21 cellular contexts compared by ENCODE assay signal in genomic region chr19:18229915-18230314, GRCh38. TPM values are rescaled to one million over a fixed set of nuclear protein-coding genes. Genes with fewer than 3 reads are reported as not detected.
DNase-seq lines count a peak whose midpoint lies in the region; ATAC-seq, FAIRE-seq and TF ChIP-seq lines count a peak whose summit lies in the region.
"Had no signal": no experiment of that assay in that cellular context is flagged by ENCODE, and none has a peak within 500 bp of the region (broad histone marks: within the 10 kb centered on the region; RNA-seq: fewer than 3 reads in every experiment).

No MANE protein-coding gene starts in this region.

- H3K79me2 ChIP-seq in HepG2 (ENCODE audit: insufficient read depth, low read length) = no peaks in the 10 kb centered on the region
- H3K79me2 ChIP-seq in osteoblast (ENCODE audit: insufficient read depth, low read length) = no peaks in the 10 kb centered on the region

- no peak overlapping the region for H3K27ac ChIP-seq in HepG2 (ENCODE audit: extremely low read length, insufficient read depth, low read length)
- H3K27ac ChIP-seq in right lobe of liver = no peak overlapping the region
- no peak overlapping the region for H3K27ac ChIP-seq in osteoblast (ENCODE audit: low read depth, low read length)
- H3K27ac ChIP-seq: 22Rv1, C4-2B, HL-60 had no signal

- H3K9ac ChIP-seq in HepG2 (ENCODE audit: insufficient read depth, low read depth, low read length) = no peak overlapping the region

- peaks cover 9% of the 10 kb centered on the region for H3K4me1 Mint-ChIP-seq in activated T-helper 1 cell treated with anti-CD3 and anti-CD28 coated beads, Interleukin-12 subunit alpha, Interleukin-12 subunit beta, Interleukin-2, Interleukin-4 antibody, amounts not matched to agents 30 ng/mL and 10 ng/mL and 1 ng/mL, durations not matched to agents 14 hours and 24 hours and 36 hours (ENCODE audit: low read depth)

- H3K36me3 ChIP-seq in HepG2 (replicated peaks in 1 of 2; ENCODE audit: control insufficient read depth in 1 of 2, insufficient read depth in 2 of 2, low read length in 2 of 2) (no peaks in the 10 kb centered on the region), right lobe of liver (no peaks in the 10 kb centered on the region), osteoblast (ENCODE audit: insufficient read depth, low read length) (no peaks in the 10 kb centered on the region)

- no peak overlapping the region for H3K4me3 Mint-ChIP-seq in activated T-helper 1 cell treated with anti-CD3 and anti-CD28 coated beads, Interleukin-12 subunit alpha, Interleukin-12 subunit beta, Interleukin-2, Interleukin-4 antibody, amounts not matched to agents 30 ng/mL and 10 ng/mL and 1 ng/mL, durations not matched to agents 14 hours and 24 hours and 36 hours
- H3K4me3 Mint-ChIP-seq: CD4-positive, alpha-beta T cell had no signal

- peaks cover 61% of the 10 kb centered on the region for H3K27me3 Mint-ChIP-seq in activated T-helper 1 cell treated with anti-CD3 and anti-CD28 coated beads, Interleukin-12 subunit alpha, Interleukin-12 subunit beta, Interleukin-2, Interleukin-4 antibody, amounts not matched to agents 30 ng/mL and 10 ng/mL and 1 ng/mL, durations not matched to agents 14 hours and 24 hours and 36 hours (ENCODE audit: insufficient read depth)

- CTCF ChIA-PET in HepG2 (lab: Yijun Ruan, JAX; ENCODE audit: low intra/inter-chr PET ratio, low total read pairs) = no interaction called here

- no peaks in the 10 kb centered on the region for H3K9me3 ChIP-seq in HepG2 (ENCODE audit: low read length)
- no peaks in the 10 kb centered on the region for H3K9me3 ChIP-seq in right lobe of liver
- no peaks in the 10 kb centered on the region for H3K9me3 ChIP-seq in osteoblast (ENCODE audit: low read depth, low read length)
- H3K9me3 ChIP-seq: Caco-2 had no signal

- H2AFZ ChIP-seq in HepG2 (ENCODE audit: low read length) (no peak overlapping the region), osteoblast (ENCODE audit: low read length) (no peak overlapping the region)

- no TSS peak for BruUV-seq in HepG2 (replicated peaks; lab: Mats Ljungman, UMichigan)

- intact Hi-C loops in HepG2 (cut with micrococcal nuclease; ENCODE audit: unreplicated experiment) (no loop called here), right lobe of liver (cut with DNase I) (no loop called here)
- intact Hi-C loops in activated T-helper 1 cell treated with anti-CD3 and anti-CD28 coated beads, Interleukin-12 subunit alpha, Interleukin-12 subunit beta, Interleukin-2, Interleukin-4 antibody, amounts not matched to agents 30 ng/mL and 10 ng/mL and 1 ng/mL, durations not matched to agents 14 hours and 24 hours and 36 hours (cut with micrococcal nuclease) = loop anchor here (1.0 to 5.0 kb wide), 3 partner anchors 21 to 162 kb away; partner anchors contain the start of gene MPV17L2

- no peaks in the 10 kb centered on the region for H3K9me3 Mint-ChIP-seq in activated T-helper 1 cell treated with anti-CD3 and anti-CD28 coated beads, Interleukin-12 subunit alpha, Interleukin-12 subunit beta, Interleukin-2, Interleukin-4 antibody, amounts not matched to agents 30 ng/mL and 10 ng/mL and 1 ng/mL, durations not matched to agents 14 hours and 24 hours and 36 hours
- peaks cover 0 to 6% of the 10 kb centered on the region in 2 donors for H3K9me3 Mint-ChIP-seq in activated naive CD4-positive, alpha-beta T cell treated with anti-CD3 and anti-CD28 coated beads, Interleukin-2, amount 50 U/mL, for 72 hours

- H3K27ac Mint-ChIP-seq in activated T-helper 1 cell treated with anti-CD3 and anti-CD28 coated beads, Interleukin-12 subunit alpha, Interleukin-12 subunit beta, Interleukin-2, Interleukin-4 antibody, amounts not matched to agents 30 ng/mL and 10 ng/mL and 1 ng/mL, durations not matched to agents 14 hours and 24 hours and 36 hours = peak overlapping the region; percentile 44
- H3K27ac Mint-ChIP-seq in activated naive CD4-positive, alpha-beta T cell treated with anti-CD3 and anti-CD28 coated beads, Interleukin-2, amount 50 U/mL, for 72 hours = no peak overlapping the region
- H3K27ac Mint-ChIP-seq: CD4-positive, alpha-beta T cell had no signal

- POLR2A ChIA-PET in HepG2 (lab: Yijun Ruan, JAX) = no interaction called here

- TF ChIP-seq CTCF in HepG2 (CRISPR knock-in tag; IDR thresholded peaks at IDR 0.05) (no peak), right lobe of liver (IDR thresholded peaks at IDR 0.05) (no peak), osteoblast (IDR thresholded peaks at IDR 0.05; ENCODE audit: extremely low read depth, low read depth, low read length) (no peak)

- no peak for FAIRE-seq in HepG2 (lab: Jason Lieb, UNC)
- FAIRE-seq: D721Med, GM12892, GM18507 had no signal

- WGBS in HepG2 (ENCODE audit: low lambda C conversion rate) = 44% methylated on average over 3 of the region's 4 CpGs
- 71% methylated on average over 4 of the region's 4 CpGs for WGBS in right lobe of liver (ENCODE audit: insufficient coverage, low coverage, low lambda C conversion rate, missing lambda C conversion rate)

- TF ChIP-seq EP300 in HepG2 (IDR thresholded peaks at IDR 0.05; ENCODE audit: low read depth in 2 of 2, low read length in 2 of 2) (no peak), HepG2 (CRISPR knock-in tag; IDR thresholded peaks at IDR 0.05; ENCODE audit: borderline replicate concordance) (no peak)

- H3K27me3 ChIP-seq in HepG2 (ENCODE audit: control insufficient read depth in 1 of 2, insufficient read depth in 2 of 2, low read length in 2 of 2) (peaks cover 0 to 4% of the 10 kb centered on the region in 2 experiments; a peak in 1 of 5 replicates), right lobe of liver (peaks cover 0 to 8% of the 10 kb centered on the region in 2 donors), osteoblast (ENCODE audit: insufficient read depth, low read length) (peaks cover 26% of the 10 kb centered on the region)

- in situ Hi-C loops in HepG2 (cut with HindIII; ENCODE audit: extremely low pct_ligation_motif_present, low pct_unique_long_range_greater_than_20kb) = no loop called here

- H4K20me1 ChIP-seq in HepG2 (ENCODE audit: insufficient read depth, low read length) = no peaks in the 10 kb centered on the region; the same call in 1 of the 2 replicates
- no peaks in the 10 kb centered on the region for H4K20me1 ChIP-seq in osteoblast (ENCODE audit: insufficient read depth, low read length)

- H3K36me3 Mint-ChIP-seq in activated T-helper 1 cell treated with anti-CD3 and anti-CD28 coated beads, Interleukin-12 subunit alpha, Interleukin-12 subunit beta, Interleukin-2, Interleukin-4 antibody, amounts not matched to agents 30 ng/mL and 10 ng/mL and 1 ng/mL, durations not matched to agents 14 hours and 24 hours and 36 hours (ENCODE audit: low read depth) = no peaks in the 10 kb centered on the region
- H3K36me3 Mint-ChIP-seq in activated naive CD4-positive, alpha-beta T cell treated with anti-CD3 and anti-CD28 coated beads, Interleukin-2, amount 50 U/mL, for 72 hours = peaks cover 7% of the 10 kb centered on the region in 2 donors

- ATAC-seq in HepG2 = no peak
- ATAC-seq in right lobe of liver = no peak
- no peak for ATAC-seq in GM18867 (IDR thresholded peaks at IDR 0.05; ENCODE audit: unreplicated experiment)
- no peak for ATAC-seq in activated naive CD4-positive, alpha-beta T cell treated with anti-CD3 and anti-CD28 coated beads, Interleukin-2, amount 50 U/mL, for 72 hours

- no peak for TF ChIP-seq RAD21 in HepG2 (CRISPR knock-in tag; IDR thresholded peaks at IDR 0.05)

- H3K4me3 ChIP-seq in HepG2 (replicated peaks in 1 of 3; ENCODE audit: insufficient read depth in 1 of 3, low read depth in 2 of 3, low read length in 3 of 3) = no peak overlapping the region
- H3K4me3 ChIP-seq in right lobe of liver = no peak overlapping the region
- H3K4me3 ChIP-seq in osteoblast (ENCODE audit: insufficient read depth, low read length) = no peak overlapping the region

- peaks cover 40% of the 10 kb centered on the region for H3K4me1 ChIP-seq in HepG2 (ENCODE audit: insufficient read depth, low read length)
- peaks cover 0 to 11% (median 2%) of the 10 kb centered on the region in 4 donors for H3K4me1 ChIP-seq in right lobe of liver
- peaks cover 8% of the 10 kb centered on the region for H3K4me1 ChIP-seq in osteoblast (ENCODE audit: insufficient read depth, low read length)

- DNase-seq in HepG2 (ENCODE audit: low spot score) (no peak), right lobe of liver (no peak), osteoblast (ENCODE audit: insufficient read length, low spot score, missing footprints) (peak; percentile 66)
- DNase-seq in activated T-helper 1 cell treated with anti-CD3 and anti-CD28 coated beads, Interleukin-12 subunit alpha, Interleukin-12 subunit beta, Interleukin-2, Interleukin-4 antibody, amounts not matched to agents 30 ng/mL and 10 ng/mL and 1 ng/mL, durations not matched to agents 14 hours and 24 hours and 36 hours (ENCODE audit: low spot score) = no peak
- no peak for DNase-seq in activated naive CD4-positive, alpha-beta T cell treated with anti-CD3 and anti-CD28 coated beads, Interleukin-2, amount 50 U/mL, for 72 hours (ENCODE audit: low spot score in 2 of 2)
- DNase-seq: Caco-2; CD4-positive, alpha-beta T cell; GDM1; GOT3; H9; IMR-90; KBM-7 had no signal

- TF ChIP-seq POLR2A in HepG2 (IDR thresholded peaks at IDR 0.05; ENCODE audit: insufficient read depth in 1 of 2, low read depth in 2 of 2, low read length in 2 of 2) (no peak), right lobe of liver (IDR thresholded peaks at IDR 0.05) (no peak)

- no peak overlapping the region for H3K4me2 ChIP-seq in HepG2 (ENCODE audit: low read depth, low read length)
- H3K4me2 ChIP-seq in osteoblast (ENCODE audit: insufficient read depth, low read length) = no peak overlapping the region

RNA-seq across cellular contexts. Expression of gene PDE4C, which starts 3.7 kb away (rescaled TPM):
- total RNA-seq in HepG2 (2016; rRNA removed; fragmentation: Illumina TruSeq; extraction: Trizol) (0.90 and 1.4 TPM in 2 replicates), right lobe of liver (1 to 10 TPM in 1 of 6 experiments, under 1 TPM in 5; 0.25 to 1.1 (median 0.57) TPM), osteoblast (under 0.01 TPM in 1 of 2 replicates, not detected in the other)
- total RNA-seq in HepG2 (2016; cell fraction: cytosol; rRNA removed; fragmentation: Illumina TruSeq; extraction: Trizol; ENCODE audit: low read depth) = 0.30 and 0.44 TPM in 2 replicates
- total RNA-seq in HepG2 (2016; cell fraction: insoluble cytoplasmic fraction; rRNA removed; fragmentation: Illumina TruSeq; extraction: Trizol) = 0.49 and 1.5 TPM in 2 replicates
- total RNA-seq in HepG2 (2016; cell fraction: membrane; rRNA removed; fragmentation: Illumina TruSeq; extraction: Trizol) = 0.07 and 0.37 TPM in 2 replicates
- total RNA-seq in HepG2 (2016; cell fraction: nucleus; rRNA removed; fragmentation: Illumina TruSeq; extraction: Trizol) = 1.7 and 2.4 TPM in 2 replicates
- polyA plus RNA-seq in HepG2 (2011; rRNA removed) = 14.0 and 17.9 TPM in 2 replicates
- 3.4 and 4.6 TPM in 2 replicates for polyA plus RNA-seq in HepG2 (2011; cell fraction: cytosol; rRNA removed)
- polyA plus RNA-seq in HepG2 (2011; cell fraction: nucleus; rRNA removed) = 128 and 158 TPM in 2 replicates
- 2.2 and 3.2 TPM in 2 replicates for polyA plus RNA-seq in HepG2 (2012)
- not detected in 2 replicates for polyA plus RNA-seq in HepG2 (2016; cell fraction: cytosol; fragmentation: Illumina TruSeq; extraction: Trizol; ENCODE audit: low read depth)
- polyA plus RNA-seq in HepG2 (2016; cell fraction: insoluble cytoplasmic fraction; fragmentation: Illumina TruSeq; extraction: Trizol; ENCODE audit: low read depth) = 0.33 and 0.37 TPM in 2 replicates
- polyA plus RNA-seq in HepG2 (2016; cell fraction: membrane; fragmentation: Illumina TruSeq; extraction: Trizol; ENCODE audit: low read depth) = not detected in 2 replicates
- 10.9 and 11.5 TPM in 2 replicates for polyA plus RNA-seq in HepG2 (2016; cell fraction: nucleus; fragmentation: Illumina TruSeq; extraction: Trizol; ENCODE audit: insufficient read depth, low read depth)
- 0.56 and 12.3 TPM in 2 replicates for polyA minus RNA-seq in HepG2 (2011; rRNA and poly(A)+ RNA removed; ENCODE audit: low replicate concordance)
- polyA minus RNA-seq in HepG2 (2011; cell fraction: cytosol; rRNA and poly(A)+ RNA removed) = 1.5 and 3.1 TPM in 2 replicates
- 30.4 and 31.1 TPM in 2 replicates for polyA minus RNA-seq in HepG2 (2011; cell fraction: nucleus; rRNA and poly(A)+ RNA removed)
- not detected in 2 replicates for total RNA-seq in activated T-helper 1 cell treated with anti-CD3 and anti-CD28 coated beads, Interleukin-12 subunit alpha, Interleukin-12 subunit beta, Interleukin-2, Interleukin-4 antibody, amounts not matched to agents 30 ng/mL and 10 ng/mL and 1 ng/mL, durations not matched to agents 14 hours and 24 hours and 36 hours
- total RNA-seq in activated naive CD4-positive, alpha-beta T cell treated with anti-CD3 and anti-CD28 coated beads, Interleukin-2, amount 50 U/mL, for 72 hours = 1 to 10 TPM in 1 of 2 donors, under 1 TPM in 1; 0.12 to 1.0 TPM
- total RNA-seq: A673; CD4-positive, alpha-beta T cell had no signal

RNA-seq across cellular contexts. Expression of gene RAB3A, which starts 26.1 kb away (rescaled TPM):
- total RNA-seq in HepG2 (2016; rRNA removed; fragmentation: Illumina TruSeq; extraction: Trizol) (0.53 and 0.58 TPM in 2 replicates), right lobe of liver (1 to 10 TPM in 3 of 6 experiments, under 1 TPM in 3; 0.81 to 2.6 (median 1.4) TPM), osteoblast (0.72 and 1.8 TPM in 2 replicates)
- 1.5 and 2.4 TPM in 2 replicates for total RNA-seq in HepG2 (2016; cell fraction: cytosol; rRNA removed; fragmentation: Illumina TruSeq; extraction: Trizol; ENCODE audit: low read depth)
- total RNA-seq in HepG2 (2016; cell fraction: insoluble cytoplasmic fraction; rRNA removed; fragmentation: Illumina TruSeq; extraction: Trizol) = 0.61 and 1.2 TPM in 2 replicates
- 1.4 and 1.8 TPM in 2 replicates for total RNA-seq in HepG2 (2016; cell fraction: membrane; rRNA removed; fragmentation: Illumina TruSeq; extraction: Trizol)
- total RNA-seq in HepG2 (2016; cell fraction: nucleus; rRNA removed; fragmentation: Illumina TruSeq; extraction: Trizol) = 1.0 and 1.4 TPM in 2 replicates
- polyA plus RNA-seq in HepG2 (2011; rRNA removed) = 0.95 and 0.98 TPM in 2 replicates
- 1.4 TPM in 2 replicates for polyA plus RNA-seq in HepG2 (2011; cell fraction: cytosol; rRNA removed)
- 2.7 and 3.2 TPM in 2 replicates for polyA plus RNA-seq in HepG2 (2011; cell fraction: nucleus; rRNA removed)
- 1.8 and 2.1 TPM in 2 replicates for polyA plus RNA-seq in HepG2 (2012)
- 0.90 and 0.94 TPM in 2 replicates for polyA plus RNA-seq in HepG2 (2016; cell fraction: cytosol; fragmentation: Illumina TruSeq; extraction: Trizol; ENCODE audit: low read depth)
- 1.1 and 2.1 TPM in 2 replicates for polyA plus RNA-seq in HepG2 (2016; cell fraction: insoluble cytoplasmic fraction; fragmentation: Illumina TruSeq; extraction: Trizol; ENCODE audit: low read depth)
- 1.1 TPM in 2 replicates for polyA plus RNA-seq in HepG2 (2016; cell fraction: membrane; fragmentation: Illumina TruSeq; extraction: Trizol; ENCODE audit: low read depth)
- polyA plus RNA-seq in HepG2 (2016; cell fraction: nucleus; fragmentation: Illumina TruSeq; extraction: Trizol; ENCODE audit: insufficient read depth, low read depth) = 2.0 and 3.3 TPM in 2 replicates
- 4.2 and 9.4 TPM in 2 replicates for polyA minus RNA-seq in HepG2 (2011; rRNA and poly(A)+ RNA removed; ENCODE audit: low replicate concordance)
- polyA minus RNA-seq in HepG2 (2011; cell fraction: cytosol; rRNA and poly(A)+ RNA removed) = 3.9 and 4.1 TPM in 2 replicates
- 0.64 and 1.2 TPM in 2 replicates for polyA minus RNA-seq in HepG2 (2011; cell fraction: nucleus; rRNA and poly(A)+ RNA removed)
- total RNA-seq in activated T-helper 1 cell treated with anti-CD3 and anti-CD28 coated beads, Interleukin-12 subunit alpha, Interleukin-12 subunit beta, Interleukin-2, Interleukin-4 antibody, amounts not matched to agents 30 ng/mL and 10 ng/mL and 1 ng/mL, durations not matched to agents 14 hours and 24 hours and 36 hours = 7.2 and 11.0 TPM in 2 replicates
- total RNA-seq in activated naive CD4-positive, alpha-beta T cell treated with anti-CD3 and anti-CD28 coated beads, Interleukin-2, amount 50 U/mL, for 72 hours = 1 to 10 TPM; 8.9 to 9.8 TPM

RNA-seq across cellular contexts. Expression of gene MPV17L2, which starts 36.9 kb away (rescaled TPM):
- total RNA-seq in HepG2 (2016; rRNA removed; fragmentation: Illumina TruSeq; extraction: Trizol) = 13.0 and 16.7 TPM in 2 replicates
- total RNA-seq in HepG2 (2016; cell fraction: cytosol; rRNA removed; fragmentation: Illumina TruSeq; extraction: Trizol; ENCODE audit: low read depth) = 5.8 and 6.2 TPM in 2 replicates
- 13.4 and 17.8 TPM in 2 replicates for total RNA-seq in HepG2 (2016; cell fraction: insoluble cytoplasmic fraction; rRNA removed; fragmentation: Illumina TruSeq; extraction: Trizol)
- total RNA-seq in HepG2 (2016; cell fraction: membrane; rRNA removed; fragmentation: Illumina TruSeq; extraction: Trizol) = 8.3 and 11.1 TPM in 2 replicates
- 9.2 and 11.2 TPM in 2 replicates for total RNA-seq in HepG2 (2016; cell fraction: nucleus; rRNA removed; fragmentation: Illumina TruSeq; extraction: Trizol)
- 12.4 and 13.6 TPM in 2 replicates for polyA plus RNA-seq in HepG2 (2011; rRNA removed)
- polyA plus RNA-seq in HepG2 (2011; cell fraction: cytosol; rRNA removed) = 8.7 and 13.2 TPM in 2 replicates
- 5.8 and 6.4 TPM in 2 replicates for polyA plus RNA-seq in HepG2 (2011; cell fraction: nucleus; rRNA removed)
- polyA plus RNA-seq in HepG2 (2012) = 6.0 and 9.4 TPM in 2 replicates
- polyA plus RNA-seq in HepG2 (2016; cell fraction: cytosol; fragmentation: Illumina TruSeq; extraction: Trizol; ENCODE audit: low read depth) = 7.8 and 8.4 TPM in 2 replicates
- 21.7 TPM in 2 replicates for polyA plus RNA-seq in HepG2 (2016; cell fraction: insoluble cytoplasmic fraction; fragmentation: Illumina TruSeq; extraction: Trizol; ENCODE audit: low read depth)
- polyA plus RNA-seq in HepG2 (2016; cell fraction: membrane; fragmentation: Illumina TruSeq; extraction: Trizol; ENCODE audit: low read depth) = 9.2 and 11.9 TPM in 2 replicates
- polyA plus RNA-seq in HepG2 (2016; cell fraction: nucleus; fragmentation: Illumina TruSeq; extraction: Trizol; ENCODE audit: insufficient read depth, low read depth) = 27.8 and 29.4 TPM in 2 replicates
- 22.3 and 69.9 TPM in 2 replicates for polyA minus RNA-seq in HepG2 (2011; rRNA and poly(A)+ RNA removed; ENCODE audit: low replicate concordance)
- polyA minus RNA-seq in HepG2 (2011; cell fraction: cytosol; rRNA and poly(A)+ RNA removed) = 3.4 and 4.1 TPM in 2 replicates
- 2.5 and 3.7 TPM in 2 replicates for polyA minus RNA-seq in HepG2 (2011; cell fraction: nucleus; rRNA and poly(A)+ RNA removed)
- 10 to 100 TPM in 2 of 6 experiments, 1 to 10 TPM in 4; 6.5 to 26.4 (median 7.5) TPM for total RNA-seq in right lobe of liver
- total RNA-seq in activated T-helper 1 cell treated with anti-CD3 and anti-CD28 coated beads, Interleukin-12 subunit alpha, Interleukin-12 subunit beta, Interleukin-2, Interleukin-4 antibody, amounts not matched to agents 30 ng/mL and 10 ng/mL and 1 ng/mL, durations not matched to agents 14 hours and 24 hours and 36 hours = 19.2 and 23.3 TPM in 2 replicates
- 8.3 and 9.4 TPM in 2 replicates for total RNA-seq in osteoblast
- total RNA-seq in activated naive CD4-positive, alpha-beta T cell treated with anti-CD3 and anti-CD28 coated beads, Interleukin-2, amount 50 U/mL, for 72 hours = 10 to 100 TPM in 1 of 2 donors, 1 to 10 TPM in 1; 5.4 to 14.0 TPM

RNA-seq across cellular contexts. Expression of gene IQCN, which starts 44.3 kb away (rescaled TPM):
- total RNA-seq in HepG2 (2016; rRNA removed; fragmentation: Illumina TruSeq; extraction: Trizol) (0.04 and 0.07 TPM in 2 replicates), right lobe of liver (1 to 10 TPM in 5 of 6 experiments, under 1 TPM in 1; 0.82 to 5.3 (median 2.5) TPM), osteoblast (2.5 and 3.5 TPM in 2 replicates)
- not detected in 2 replicates for total RNA-seq in HepG2 (2016; cell fraction: cytosol; rRNA removed; fragmentation: Illumina TruSeq; extraction: Trizol; ENCODE audit: low read depth)
- total RNA-seq in HepG2 (2016; cell fraction: insoluble cytoplasmic fraction; rRNA removed; fragmentation: Illumina TruSeq; extraction: Trizol) = 0.04 TPM in 1 of 2 replicates, not detected in the other
- not detected in 2 replicates for total RNA-seq in HepG2 (2016; cell fraction: membrane; rRNA removed; fragmentation: Illumina TruSeq; extraction: Trizol)
- 0.13 TPM in 1 of 2 replicates, not detected in the other for total RNA-seq in HepG2 (2016; cell fraction: nucleus; rRNA removed; fragmentation: Illumina TruSeq; extraction: Trizol)
- polyA plus RNA-seq in HepG2 (2011; rRNA removed) = 0.14 and 0.18 TPM in 2 replicates
- 0.03 and 0.04 TPM in 2 replicates for polyA plus RNA-seq in HepG2 (2011; cell fraction: cytosol; rRNA removed)
- 1.3 and 1.5 TPM in 2 replicates for polyA plus RNA-seq in HepG2 (2011; cell fraction: nucleus; rRNA removed)
- polyA plus RNA-seq in HepG2 (2012) = 0.13 TPM in 2 replicates
- not detected in 2 replicates for polyA plus RNA-seq in HepG2 (2016; cell fraction: cytosol; fragmentation: Illumina TruSeq; extraction: Trizol; ENCODE audit: low read depth)
- not detected in 2 replicates for polyA plus RNA-seq in HepG2 (2016; cell fraction: insoluble cytoplasmic fraction; fragmentation: Illumina TruSeq; extraction: Trizol; ENCODE audit: low read depth)
- not detected in 2 replicates for polyA plus RNA-seq in HepG2 (2016; cell fraction: membrane; fragmentation: Illumina TruSeq; extraction: Trizol; ENCODE audit: low read depth)
- polyA plus RNA-seq in HepG2 (2016; cell fraction: nucleus; fragmentation: Illumina TruSeq; extraction: Trizol; ENCODE audit: insufficient read depth, low read depth) = 0.25 and 0.49 TPM in 2 replicates
- 0.26 and 0.91 TPM in 2 replicates for polyA minus RNA-seq in HepG2 (2011; rRNA and poly(A)+ RNA removed; ENCODE audit: low replicate concordance)
- 0.53 TPM in 1 of 2 replicates, not detected in the other for polyA minus RNA-seq in HepG2 (2011; cell fraction: cytosol; rRNA and poly(A)+ RNA removed)
- 0.52 and 0.62 TPM in 2 replicates for polyA minus RNA-seq in HepG2 (2011; cell fraction: nucleus; rRNA and poly(A)+ RNA removed)
- 2.8 and 3.2 TPM in 2 replicates for total RNA-seq in activated T-helper 1 cell treated with anti-CD3 and anti-CD28 coated beads, Interleukin-12 subunit alpha, Interleukin-12 subunit beta, Interleukin-2, Interleukin-4 antibody, amounts not matched to agents 30 ng/mL and 10 ng/mL and 1 ng/mL, durations not matched to agents 14 hours and 24 hours and 36 hours
- total RNA-seq in activated naive CD4-positive, alpha-beta T cell treated with anti-CD3 and anti-CD28 coated beads, Interleukin-2, amount 50 U/mL, for 72 hours = 1 to 10 TPM in 1 of 2 donors, under 1 TPM in 1; 0.45 to 1.5 TPM
- total RNA-seq: HT1080 had no signal

RNA-seq across cellular contexts. Expression of gene JUND, which starts 51.5 kb away (rescaled TPM):
- total RNA-seq in HepG2 (2016; rRNA removed; fragmentation: Illumina TruSeq; extraction: Trizol) = 31.8 and 41.2 TPM in 2 replicates
- 36.4 and 41.0 TPM in 2 replicates for total RNA-seq in HepG2 (2016; cell fraction: cytosol; rRNA removed; fragmentation: Illumina TruSeq; extraction: Trizol; ENCODE audit: low read depth)
- total RNA-seq in HepG2 (2016; cell fraction: insoluble cytoplasmic fraction; rRNA removed; fragmentation: Illumina TruSeq; extraction: Trizol) = 30.0 and 40.6 TPM in 2 replicates
- total RNA-seq in HepG2 (2016; cell fraction: membrane; rRNA removed; fragmentation: Illumina TruSeq; extraction: Trizol) = 68.5 and 98.0 TPM in 2 replicates
- total RNA-seq in HepG2 (2016; cell fraction: nucleus; rRNA removed; fragmentation: Illumina TruSeq; extraction: Trizol) = 23.4 and 45.2 TPM in 2 replicates
- 59.8 and 124 TPM in 2 replicates for polyA plus RNA-seq in HepG2 (2011; rRNA removed)
- 93.9 and 178 TPM in 2 replicates for polyA plus RNA-seq in HepG2 (2011; cell fraction: cytosol; rRNA removed)
- polyA plus RNA-seq in HepG2 (2011; cell fraction: nucleus; rRNA removed) = 129 and 136 TPM in 2 replicates
- 44.0 and 66.6 TPM in 2 replicates for polyA plus RNA-seq in HepG2 (2012)
- 85.1 and 91.8 TPM in 2 replicates for polyA plus RNA-seq in HepG2 (2016; cell fraction: cytosol; fragmentation: Illumina TruSeq; extraction: Trizol; ENCODE audit: low read depth)
- 74.4 and 76.0 TPM in 2 replicates for polyA plus RNA-seq in HepG2 (2016; cell fraction: insoluble cytoplasmic fraction; fragmentation: Illumina TruSeq; extraction: Trizol; ENCODE audit: low read depth)
- 131 and 149 TPM in 2 replicates for polyA plus RNA-seq in HepG2 (2016; cell fraction: membrane; fragmentation: Illumina TruSeq; extraction: Trizol; ENCODE audit: low read depth)
- 77.1 and 84.7 TPM in 2 replicates for polyA plus RNA-seq in HepG2 (2016; cell fraction: nucleus; fragmentation: Illumina TruSeq; extraction: Trizol; ENCODE audit: insufficient read depth, low read depth)
- 49.7 and 194 TPM in 2 replicates for polyA minus RNA-seq in HepG2 (2011; rRNA and poly(A)+ RNA removed; ENCODE audit: low replicate concordance)
- polyA minus RNA-seq in HepG2 (2011; cell fraction: cytosol; rRNA and poly(A)+ RNA removed) = 164 and 168 TPM in 2 replicates
- polyA minus RNA-seq in HepG2 (2011; cell fraction: nucleus; rRNA and poly(A)+ RNA removed) = 60.5 and 91.9 TPM in 2 replicates
- total RNA-seq in right lobe of liver = 100 to 1,000 TPM in 4 of 6 experiments, 10 to 100 TPM in 2; 29.3 to 188 (median 134) TPM
- total RNA-seq in activated T-helper 1 cell treated with anti-CD3 and anti-CD28 coated beads, Interleukin-12 subunit alpha, Interleukin-12 subunit beta, Interleukin-2, Interleukin-4 antibody, amounts not matched to agents 30 ng/mL and 10 ng/mL and 1 ng/mL, durations not matched to agents 14 hours and 24 hours and 36 hours = 431 and 455 TPM in 2 replicates
- 170 and 172 TPM in 2 replicates for total RNA-seq in osteoblast
- 100 to 1,000 TPM; 213 to 255 TPM for total RNA-seq in activated naive CD4-positive, alpha-beta T cell treated with anti-CD3 and anti-CD28 coated beads, Interleukin-2, amount 50 U/mL, for 72 hours
